Comparison of ENCODE assay signal across 2 cellular contexts in the genomic region with DNA sequence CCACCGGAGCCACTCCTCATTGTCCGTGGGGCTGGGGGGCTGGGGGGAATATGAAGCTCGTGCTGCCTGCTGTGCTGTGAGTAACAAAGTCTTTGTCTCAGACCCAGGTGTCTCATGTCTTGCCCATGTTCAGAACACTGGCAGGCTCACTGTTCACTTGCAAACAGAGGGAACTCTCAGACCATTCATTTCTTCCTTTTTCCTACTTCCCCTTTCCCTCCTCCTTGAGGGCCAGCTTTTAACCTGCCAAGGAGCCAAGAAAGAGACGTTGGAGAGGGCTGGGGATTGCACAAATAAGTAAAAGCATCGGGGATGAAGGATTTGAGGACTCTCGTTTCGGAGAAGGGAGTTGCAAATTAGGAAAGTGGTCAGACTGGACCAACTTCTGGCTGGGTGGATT.
TF ChIP-seq lines count a peak whose summit lies in the region.

No MANE protein-coding gene starts in this region.

TF ChIP-seq in IMR-90, 13 proteins besides CTCF, POLR2A, EP300 and RAD21:
- TF ChIP-seq MAZ (IDR thresholded peaks at IDR 0.05; ENCODE audit: borderline replicate concordance, low read depth, low read length) (no peak), NFE2L2 (IDR thresholded peaks at IDR 0.05; ENCODE audit: low read depth, low read length) (no peak), BHLHE40 (IDR thresholded peaks at IDR 0.05; ENCODE audit: low read depth, low read length) (no peak), FOS (IDR thresholded peaks at IDR 0.05; ENCODE audit: low read depth, low read length) (no peak), MXI1 (IDR thresholded peaks at IDR 0.05; ENCODE audit: borderline replicate concordance, low read depth, low read length) (no peak), RCOR1 (IDR thresholded peaks at IDR 0.05; ENCODE audit: insufficient replicate concordance, low read length) (no peak), MAFK (IDR thresholded peaks at IDR 0.05; ENCODE audit: low read depth, low read length) (no peak), CHD1 (IDR thresholded peaks at IDR 0.05; ENCODE audit: low read depth, low read length) (no peak), RFX5 (IDR thresholded peaks at IDR 0.05; ENCODE audit: low read depth, low read length) (no peak), CEBPB (IDR thresholded peaks at IDR 0.05; ENCODE audit: low read depth, low read length) (no peak), SMC3 (IDR thresholded peaks at IDR 0.05; ENCODE audit: low read depth, low read length) (no peak)
- TF ChIP-seq, protein P1, sequence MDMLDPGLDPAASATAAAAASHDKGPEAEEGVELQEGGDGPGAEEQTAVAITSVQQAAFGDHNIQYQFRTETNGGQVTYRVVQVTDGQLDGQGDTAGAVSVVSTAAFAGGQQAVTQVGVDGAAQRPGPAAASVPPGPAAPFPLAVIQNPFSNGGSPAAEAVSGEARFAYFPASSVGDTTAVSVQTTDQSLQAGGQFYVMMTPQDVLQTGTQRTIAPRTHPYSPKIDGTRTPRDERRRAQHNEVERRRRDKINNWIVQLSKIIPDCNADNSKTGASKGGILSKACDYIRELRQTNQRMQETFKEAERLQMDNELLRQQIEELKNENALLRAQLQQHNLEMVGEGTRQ (IDR thresholded peaks at IDR 0.05; ENCODE audit: low read depth, low read length): no peak
- TF ChIP-seq, protein P2, sequence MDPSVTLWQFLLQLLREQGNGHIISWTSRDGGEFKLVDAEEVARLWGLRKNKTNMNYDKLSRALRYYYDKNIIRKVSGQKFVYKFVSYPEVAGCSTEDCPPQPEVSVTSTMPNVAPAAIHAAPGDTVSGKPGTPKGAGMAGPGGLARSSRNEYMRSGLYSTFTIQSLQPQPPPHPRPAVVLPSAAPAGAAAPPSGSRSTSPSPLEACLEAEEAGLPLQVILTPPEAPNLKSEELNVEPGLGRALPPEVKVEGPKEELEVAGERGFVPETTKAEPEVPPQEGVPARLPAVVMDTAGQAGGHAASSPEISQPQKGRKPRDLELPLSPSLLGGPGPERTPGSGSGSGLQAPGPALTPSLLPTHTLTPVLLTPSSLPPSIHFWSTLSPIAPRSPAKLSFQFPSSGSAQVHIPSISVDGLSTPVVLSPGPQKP (IDR thresholded peaks at IDR 0.05; ENCODE audit: borderline replicate concordance, low read depth, low read length): no peak

TF ChIP-seq in K562, 482 proteins besides CTCF, POLR2A, EP300 and RAD21:
- peak; percentile 28; the same call in 1 of the 2 replicates for TF ChIP-seq ZNF24 (IDR thresholded peaks at IDR 0.05)
- no peak for TF ChIP-seq MIER1 (IDR thresholded peaks at IDR 0.05; ENCODE audit: low read depth)
- no peak for TF ChIP-seq NBN (IDR thresholded peaks at IDR 0.05; ENCODE audit: low read depth)
- peak; percentile 36; the same call in 1 of the 2 replicates for TF ChIP-seq SPI1 (IDR thresholded peaks at IDR 0.05; ENCODE audit: borderline replicate concordance, low read depth, low read length)
